ENCODE assay signal across 26 cellular contexts in genomic region chr14:95407342-95407741, GRCh38.
"Had no signal": no experiment of that assay in that cellular context is flagged by ENCODE, and none has a peak within 500 bp of the region (broad histone marks: within the 10 kb centered on the region; RNA-seq: fewer than 3 reads in every experiment).

No MANE protein-coding gene starts in this region.

- H3K4me1 Mint-ChIP-seq: immature natural killer cell; naive thymus-derived CD8-positive, alpha-beta T cell had no signal

- H3K36me3 ChIP-seq: esophagus squamous epithelium, pancreas, right atrium auricular region had no signal

- H3K9me3 ChIP-seq: esophagus squamous epithelium, pancreas, right atrium auricular region, testis, tibial artery had no signal

- H3K4me1 ChIP-seq: pancreas had no signal

- ATAC-seq: effector memory CD8-positive, alpha-beta T cell; left colon; naive thymus-derived CD8-positive, alpha-beta T cell; sciatic nerve; stimulated activated naive CD8-positive, alpha-beta T cell treated with anti-CD3 and anti-CD28 coated beads, Interleukin-15, Interleukin-2, amounts not matched to agents 100 U/mL and 50 U/mL, for 24 hours had no signal

- H3K27me3 ChIP-seq: esophagus squamous epithelium, pancreas, right atrium auricular region, testis, tibial artery had no signal

- H3K27me3 Mint-ChIP-seq: effector memory CD8-positive, alpha-beta T cell; naive thymus-derived CD8-positive, alpha-beta T cell had no signal

- H3K36me3 Mint-ChIP-seq: type B pancreatic cell had no signal

- H3K9me3 Mint-ChIP-seq: effector memory CD8-positive, alpha-beta T cell; immature natural killer cell; naive thymus-derived CD8-positive, alpha-beta T cell; type B pancreatic cell had no signal

- H3K27ac ChIP-seq: pancreas, testis had no signal

- H3K4me3 Mint-ChIP-seq: effector memory CD8-positive, alpha-beta T cell; immature natural killer cell; naive thymus-derived CD8-positive, alpha-beta T cell; type B pancreatic cell had no signal

- H3K27ac Mint-ChIP-seq: progenitor cell of endocrine pancreas, type B pancreatic cell had no signal

- DNase-seq: cerebellar nuclear complex; cortex of kidney; effector memory CD8-positive, alpha-beta T cell; erythroblast; esophagus squamous epithelium; hypothalamus; immature natural killer cell; islet precursor cell; kidney glomerular epithelial cell; left colon; mesenchymal stem cell; naive thymus-derived CD8-positive, alpha-beta T cell; pancreas; stimulated activated CD4-positive, alpha-beta T cell treated with anti-CD3 and anti-CD28 coated beads, Interleukin-12 subunit alpha, Interleukin-12 subunit beta, amount 100 ng/mL, for 4 hours; stimulated activated CD4-positive, alpha-beta T cell treated with anti-CD3 and anti-CD28 coated beads, Interleukin-1b, Interleukin-23, amount 100 ng/mL, for 48 hours; stimulated activated CD4-positive, alpha-beta T cell treated with anti-CD3 and anti-CD28 coated beads, Interleukin-4, amount 100 ng/mL, for 1 hour; stimulated activated CD8-positive, alpha-beta memory T cell treated with anti-CD3 and anti-CD28 coated beads, Interleukin-4, amount 100 ng/mL, for 48 hours; stimulated activated naive CD8-positive, alpha-beta T cell treated with anti-CD3 and anti-CD28 coated beads, Interleukin-15, Interleukin-2, amounts not matched to agents 100 U/mL and 50 U/mL, for 24 hours; substantia nigra; testis; tibial artery had no signal

- H3K4me3 ChIP-seq: esophagus squamous epithelium, pancreas, right atrium auricular region, smooth muscle cell, testis, tibial artery had no signal
